ENCODE assay signal across 8 cellular contexts in genomic region chr17:49497147-49498036, GRCh38. TPM values are rescaled to one million over a fixed set of nuclear protein-coding genes. Genes with fewer than 3 reads are reported as not detected.
A peak's percentile ranks its signal among the peaks of the same experiment; 100 is the strongest.
DNase-seq lines count a peak whose midpoint lies in the region; ATAC-seq lines count a peak whose summit lies in the region.

No MANE protein-coding gene starts in this region.

- H3K4me1 ChIP-seq in rectal smooth muscle tissue (ENCODE audit: control insufficient read depth, insufficient read depth, low read length) = peaks cover 16% of the 10 kb centered on the region

- no peaks in the 10 kb centered on the region for H3K9me3 ChIP-seq in MG63

- no peak overlapping the region for H3K27ac ChIP-seq in rectal smooth muscle tissue (ENCODE audit: low read depth, low read length)

- H3K9me3 Mint-ChIP-seq in activated T-helper 17 cell treated with anti-CD3 and anti-CD28 coated beads, Interleukin-2, amount 50 U/mL, for 72 hours = no peaks in the 10 kb centered on the region

- peaks cover 36% of the 10 kb centered on the region for H3K27me3 Mint-ChIP-seq in activated T-helper 17 cell treated with anti-CD3 and anti-CD28 coated beads, Interleukin-2, amount 50 U/mL, for 72 hours

- H3K4me3 ChIP-seq in MG63 (peak overlapping the region; percentile 34; the same call in 1 of the 2 replicates), rectal smooth muscle tissue (ENCODE audit: low read length) (peak overlapping the region; percentile 54)

- DNase-seq in AG08396 (ENCODE audit: low spot score) (peak; percentile 52), MG63 (peak; percentile 24), left cardiac atrium (peak; percentile 65), GM19238 (ENCODE audit: insufficient read length, low spot score) (no peak), medulla oblongata (ENCODE audit: extremely low spot score) (no peak)

- intact Hi-C loops in left cardiac atrium (cut with DNase I) = no loop called here

- H3K36me3 ChIP-seq in MG63 (no peaks in the 10 kb centered on the region), rectal smooth muscle tissue (ENCODE audit: control insufficient read depth, insufficient read depth, low read length) (no peaks in the 10 kb centered on the region)

- no peaks in the 10 kb centered on the region for H3K4me1 Mint-ChIP-seq in activated T-helper 17 cell treated with anti-CD3 and anti-CD28 coated beads, Interleukin-2, amount 50 U/mL, for 72 hours

- peaks cover 42% of the 10 kb centered on the region for H3K27me3 ChIP-seq in MG63
- peaks cover 18% of the 10 kb centered on the region for H3K27me3 ChIP-seq in rectal smooth muscle tissue (ENCODE audit: control insufficient read depth, insufficient read depth, low read length)

- H3K27ac Mint-ChIP-seq in activated T-helper 17 cell treated with anti-CD3 and anti-CD28 coated beads, Interleukin-2, amount 50 U/mL, for 72 hours = no peak overlapping the region

- peak overlapping the region; percentile 74 for H3K4me3 Mint-ChIP-seq in activated T-helper 17 cell treated with anti-CD3 and anti-CD28 coated beads, Interleukin-2, amount 50 U/mL, for 72 hours

- no peak overlapping the region for H3K9ac ChIP-seq in rectal smooth muscle tissue (ENCODE audit: low read length)

- H3K36me3 Mint-ChIP-seq in activated T-helper 17 cell treated with anti-CD3 and anti-CD28 coated beads, Interleukin-2, amount 50 U/mL, for 72 hours (ENCODE audit: low read depth) = no peaks in the 10 kb centered on the region

- ATAC-seq in activated T-helper 17 cell treated with anti-CD3 and anti-CD28 coated beads, Interleukin-2, amount 50 U/mL, for 72 hours (replicated peaks) = no peak
- ATAC-seq in left cardiac atrium = peak; percentile 60 to 69
- no peak for ATAC-seq in GM21786 (IDR thresholded peaks at IDR 0.05; ENCODE audit: unreplicated experiment)

RNA-seq across cellular contexts. Expression of gene NGFR, which starts 2.3 kb away (rescaled TPM):
- 3.4 and 3.6 TPM in 2 replicates for total RNA-seq in MG63 (2014; rRNA removed; shearing (Covaris generic); ENCODE audit: low replicate concordance)
- under 1 TPM; 0.11 to 0.50 TPM for total RNA-seq in activated T-helper 17 cell treated with anti-CD3 and anti-CD28 coated beads, Interleukin-2, amount 50 U/mL, for 72 hours
- 10 to 100 TPM; 13.7 to 31.1 TPM for total RNA-seq in left cardiac atrium

Comparison
In these comparisons a context has a peak if more than half of its experiments do, and no peak if none do; other contexts are left out.
1. DNase-seq: peak in AG08396 (single experiment), MG63 (single experiment) and left cardiac atrium (single experiment); none in GM19238 (single experiment) and medulla oblongata (single experiment).
2. ATAC-seq: peak in left cardiac atrium (2 of 2); none in activated T-helper 17 cell treated with anti-CD3 and anti-CD28 coated beads, Interleukin-2, amount 50 U/mL, for 72 hours (single experiment) and GM21786 (single experiment).